In the genomic region with DNA sequence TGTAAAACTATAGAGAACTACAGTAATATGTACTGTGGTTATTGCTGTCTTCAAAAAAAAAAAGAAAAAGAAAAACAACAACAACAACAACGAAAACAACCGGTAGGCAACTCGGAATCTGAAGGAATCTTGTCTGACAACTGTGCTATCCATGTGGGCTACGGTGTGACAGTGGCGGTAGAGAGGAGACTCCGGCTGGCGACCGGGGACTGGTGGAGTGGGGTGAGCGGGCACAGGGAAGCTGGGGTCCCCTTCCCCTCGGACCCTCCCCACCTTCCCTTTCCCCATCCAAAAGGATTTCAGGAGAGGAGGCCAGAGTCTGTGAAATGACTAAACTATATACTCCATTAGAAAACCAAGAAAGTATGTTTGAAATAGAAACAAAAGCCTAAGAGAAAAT, we compare ENCODE assay signal across 25 cellular contexts. TPM values are rescaled to one million over a fixed set of nuclear protein-coding genes. Genes with fewer than 3 reads are reported as not detected.
DNase-seq lines count a peak whose midpoint lies in the region; ATAC-seq and TF ChIP-seq lines count a peak whose summit lies in the region.
"Had no signal": no experiment of that assay in that cellular context is flagged by ENCODE, and none has a peak within 500 bp of the region (broad histone marks: within the 10 kb centered on the region; RNA-seq: fewer than 3 reads in every experiment).

No MANE protein-coding gene starts in this region.

- H3K9me3 ChIP-seq in ascending aorta (no peaks in the 10 kb centered on the region), tibial artery (no peaks in the 10 kb centered on the region), upper lobe of left lung (no peaks in the 10 kb centered on the region)
- H3K9me3 ChIP-seq: A549 had no signal

- H3K27ac ChIP-seq in ascending aorta (peak overlapping the region; percentile 31 to 50), tibial artery (peak overlapping the region; percentile 48 to 65), upper lobe of left lung (no peak overlapping the region)
- H3K27ac ChIP-seq: A549, PC-9, RWPE1 had no signal

- H3K36me3 Mint-ChIP-seq in mesothelial cell of epicardium (peaks cover 30% of the 10 kb centered on the region), progenitor cell of endocrine pancreas (ENCODE audit: insufficient read depth) (no peaks in the 10 kb centered on the region)
- H3K36me3 Mint-ChIP-seq: CD4-positive, alpha-beta memory T cell had no signal

- WGBS in upper lobe of left lung, 2 donors = 82 to 83% methylated on average over 10 of the region's 10 CpGs

- TF ChIP-seq CTCF in ascending aorta (IDR thresholded peaks at IDR 0.05) = no peak
- no peak for TF ChIP-seq CTCF in mesothelial cell of epicardium (IDR thresholded peaks at IDR 0.05; ENCODE audit: unreplicated experiment)
- TF ChIP-seq CTCF in progenitor cell of endocrine pancreas (IDR thresholded peaks at IDR 0.05; ENCODE audit: unreplicated experiment) = no peak
- TF ChIP-seq CTCF in tibial artery (IDR thresholded peaks at IDR 0.05) = no peak
- no peak for TF ChIP-seq CTCF in upper lobe of left lung (IDR thresholded peaks at IDR 0.05)

- H3K27me3 ChIP-seq in ascending aorta = no peaks in the 10 kb centered on the region
- H3K27me3 ChIP-seq in tibial artery = no peaks in the 10 kb centered on the region
- no peaks in the 10 kb centered on the region for H3K27me3 ChIP-seq in upper lobe of left lung

- H3K27me3 Mint-ChIP-seq in mesothelial cell of epicardium (ENCODE audit: low read depth) (no peaks in the 10 kb centered on the region), progenitor cell of endocrine pancreas (no peaks in the 10 kb centered on the region)

- H3K36me3 ChIP-seq in ascending aorta (peaks cover 36 to 37% of the 10 kb centered on the region in 2 donors), tibial artery (peaks cover 35 to 44% (median 42%) of the 10 kb centered on the region in 3 donors), upper lobe of left lung (no peaks in the 10 kb centered on the region)

- no peaks in the 10 kb centered on the region for H3K9me3 Mint-ChIP-seq in mesothelial cell of epicardium
- H3K9me3 Mint-ChIP-seq in progenitor cell of endocrine pancreas (ENCODE audit: low read depth) = no peaks in the 10 kb centered on the region

- no peak overlapping the region for H3K4me3 Mint-ChIP-seq in mesothelial cell of epicardium
- H3K4me3 Mint-ChIP-seq in progenitor cell of endocrine pancreas (ENCODE audit: low read depth) = no peak overlapping the region
- H3K4me3 Mint-ChIP-seq: CD4-positive, alpha-beta memory T cell had no signal

- H3K4me1 Mint-ChIP-seq in mesothelial cell of epicardium (no peaks in the 10 kb centered on the region), progenitor cell of endocrine pancreas (ENCODE audit: low read depth) (no peaks in the 10 kb centered on the region)
- H3K4me1 Mint-ChIP-seq: CD4-positive, alpha-beta memory T cell had no signal

- H3K4me3 ChIP-seq in ascending aorta (no peak overlapping the region), tibial artery (no peak overlapping the region), upper lobe of left lung (no peak overlapping the region)
- H3K4me3 ChIP-seq: A549, K562, PC-9 had no signal

- intact Hi-C loops in ascending aorta (cut with DNase I) (no loop called here), tibial artery (cut with DNase I; ENCODE audit: low total_unique reads) (no loop called here)

- no peak for TF ChIP-seq POLR2A in upper lobe of left lung (IDR thresholded peaks at IDR 0.05)

- DNase-seq in ascending aorta (ENCODE audit: low spot score in 2 of 2) (no peak), mesothelial cell of epicardium (ENCODE audit: low spot score in 2 of 2, unreplicated experiment in 2 of 2) (no peak), progenitor cell of endocrine pancreas (ENCODE audit: low spot score, unreplicated experiment) (no peak), tibial artery (no peak), upper lobe of left lung (no peak), NCI-H1105 treated with DMSO at 0.1 percent for 48 hours (lab: John Stamatoyannopoulos, UW) (no peak), NCI-H1092 treated with DMSO at 0.1 percent for 48 hours (lab: John Stamatoyannopoulos, UW) (no peak)
- no peak for DNase-seq in effector CD8-positive, alpha-beta T cell (lab: John Stamatoyannopoulos, UW)
- DNase-seq: C1 segment of cervical spinal cord; CD4-positive, alpha-beta memory T cell; COR-L47; DMS79; EL; GDM1; MV-4-11; NCI-H2029; NCI-H446; NCI-H524 treated with DMSO at 0.1 percent for 48 hours; NCI-H774; PC-9; SHP77 treated with DMSO at 0.1 percent for 48 hours had no signal

- no peak for ATAC-seq in upper lobe of left lung (ENCODE audit: low FRiP score in 2 of 2)
- ATAC-seq: A549, K562 had no signal

- H3K4me1 ChIP-seq in ascending aorta (no peaks in the 10 kb centered on the region), tibial artery (peaks cover 0 to 10% (median 2%) of the 10 kb centered on the region in 4 donors), upper lobe of left lung (no peaks in the 10 kb centered on the region)
- H3K4me1 ChIP-seq: A549 had no signal

- peak overlapping the region; percentile 83 for H3K27ac Mint-ChIP-seq in mesothelial cell of epicardium
- H3K27ac Mint-ChIP-seq in progenitor cell of endocrine pancreas = peak overlapping the region; percentile 80
- H3K27ac Mint-ChIP-seq: CD4-positive, alpha-beta memory T cell had no signal

- TF ChIP-seq EP300 in upper lobe of left lung (IDR thresholded peaks at IDR 0.05) = no peak

RNA-seq across cellular contexts. Expression of gene IGFBP5, which starts 22.9 kb away (rescaled TPM):
- total RNA-seq in ascending aorta (1,280 TPM), mesothelial cell of epicardium (415 to 456 TPM (median 447 TPM) in 3 replicates), progenitor cell of endocrine pancreas (73.9 and 75.3 TPM in 2 replicates), upper lobe of left lung (100 to 1,000 TPM in 3 of 6 donors, 10 to 100 TPM in 3; 41.9 to 304 (median 95.5) TPM)
- total RNA-seq: MCF 10A had no signal

RNA-seq across cellular contexts. Expression of gene IGFBP2, which starts 39.2 kb away (rescaled TPM):
- total RNA-seq in ascending aorta (1,691 TPM), mesothelial cell of epicardium (376 to 409 TPM (median 381 TPM) in 3 replicates), progenitor cell of endocrine pancreas (249 and 274 TPM in 2 replicates), upper lobe of left lung (10 to 100 TPM; 16.8 to 82.8 (median 41.9) TPM)
- total RNA-seq: CD4-positive, alpha-beta memory T cell had no signal

Comparison
In these comparisons a context has a peak if more than half of its experiments do, and no peak if none do; other contexts are left out.
1. H3K27ac ChIP-seq: peak in ascending aorta (2 of 2) and tibial artery (2 of 2); none in upper lobe of left lung (0 of 4).